34 cellular contexts compared by ENCODE assay signal in genomic region chr1:154855186-154855585, GRCh38.
"Had no signal": no experiment of that assay in that cellular context is flagged by ENCODE, and none has a peak within 500 bp of the region (broad histone marks: within the 10 kb centered on the region; RNA-seq: fewer than 3 reads in every experiment).

No MANE protein-coding gene starts in this region.

- H3K27ac Mint-ChIP-seq: activated CD4-positive, alpha-beta memory T cell treated with anti-CD3 and anti-CD28 coated beads for 36 hours; activated CD4-positive, alpha-beta T cell treated with anti-CD3 and anti-CD28 coated beads, Interleukin-2, amount 10 ng/mL, durations not matched to agents 24 days and 14 days; activated T-cell treated with anti-CD3 and anti-CD28 coated beads, Interleukin-2, amount 50 U/mL, for 24 hours; progenitor cell of endocrine pancreas; stimulated activated memory B cell treated with anti-CD40 and anti-IgM and Interleukin-4, amounts not matched to agents 10 μg/mL and 1 μg/mL and 100 μg/mL, for 72 hours; stimulated activated naive CD8-positive, alpha-beta T cell treated with anti-CD3 and anti-CD28 coated beads, Interleukin-15, amount 100 ng/mL, for 72 hours; T-helper 1 cell treated with Interleukin-12 subunit alpha and Interleukin-12 subunit beta and Interleukin-4 antibody, amounts not matched to agents 30 μg/mL and 1 μg/mL, for 36 hours had no signal

- H3K9me3 ChIP-seq: esophagus squamous epithelium, left ventricle myocardium inferior, mucosa of descending colon, neutrophil, ovary, thyroid gland, upper lobe of left lung, vagina had no signal

- H3K27ac ChIP-seq: epithelial cell of prostate, esophagus squamous epithelium, left ventricle myocardium inferior, neutrophil, ovary, thyroid gland, upper lobe of left lung, vagina had no signal

- DNase-seq: activated CD4-positive, alpha-beta memory T cell treated with anti-CD3 and anti-CD28 coated beads for 36 hours; activated CD4-positive, alpha-beta T cell treated with anti-CD3 and anti-CD28 coated beads, Interleukin-2, amount 10 ng/mL, durations not matched to agents 24 days and 14 days; activated CD4-positive, CD25-positive, alpha-beta regulatory T cell treated with anti-CD3 and anti-CD28 coated beads, Interleukin-2, amount 50 U/mL, for 72 hours; activated CD8-positive, alpha-beta memory T cell treated with anti-CD3 and anti-CD28 coated beads, Interleukin-2, amount 50 U/mL, for 48 hours; activated gamma-delta T cell treated with Interleukin-2 at 50 U/mL for 16 hours; activated naive CD4-positive, alpha-beta T cell treated with anti-CD3 and anti-CD28 coated beads, Interleukin-2, amount 50 U/mL, for 16 hours; activated T-cell treated with anti-CD3 and anti-CD28 coated beads, Interleukin-2, amount 50 U/mL, for 24 hours; amniotic stem cell; dermis blood vessel endothelial cell; effector CD4-positive, alpha-beta T cell; esophagus squamous epithelium; glutamatergic neuron; left ventricle myocardium inferior; mucosa of descending colon; ovary; retina; small intestine; stimulated activated CD4-positive, alpha-beta T cell treated with anti-CD3 and anti-CD28 coated beads, Interleukin-4, amount 100 ng/mL, for 24 hours; stimulated activated naive CD8-positive, alpha-beta T cell treated with anti-CD3 and anti-CD28 coated beads, Interleukin-15, amount 100 ng/mL, for 72 hours; T1000; thyroid gland; upper lobe of left lung had no signal

- H3K4me3 Mint-ChIP-seq: activated CD4-positive, alpha-beta memory T cell treated with anti-CD3 and anti-CD28 coated beads for 36 hours; activated CD4-positive, alpha-beta T cell treated with anti-CD3 and anti-CD28 coated beads, Interleukin-2, amount 10 ng/mL, durations not matched to agents 24 days and 14 days; activated T-cell treated with anti-CD3 and anti-CD28 coated beads, Interleukin-2, amount 50 U/mL, for 24 hours; central memory CD8-positive, alpha-beta T cell; stimulated activated memory B cell treated with anti-CD40 and anti-IgM and Interleukin-4, amounts not matched to agents 10 μg/mL and 1 μg/mL and 100 μg/mL, for 72 hours; stimulated activated naive CD8-positive, alpha-beta T cell treated with anti-CD3 and anti-CD28 coated beads, Interleukin-15, amount 100 ng/mL, for 72 hours; T-helper 1 cell treated with Interleukin-12 subunit alpha and Interleukin-12 subunit beta and Interleukin-4 antibody, amounts not matched to agents 30 μg/mL and 1 μg/mL, for 36 hours had no signal

- H3K4me3 ChIP-seq: esophagus squamous epithelium, left ventricle myocardium inferior, mucosa of descending colon, ovary, thyroid gland, upper lobe of left lung, vagina had no signal

- H3K27me3 ChIP-seq: esophagus squamous epithelium, ovary, thyroid gland, upper lobe of left lung, vagina had no signal

- ATAC-seq: mucosa of descending colon; sciatic nerve; stimulated activated memory B cell treated with anti-CD40 and anti-IgM and Interleukin-4, amounts not matched to agents 10 μg/mL and 1 μg/mL and 100 μg/mL, for 72 hours; stimulated activated naive CD8-positive, alpha-beta T cell treated with anti-CD3 and anti-CD28 coated beads, Interleukin-15, amount 100 ng/mL, for 72 hours had no signal

- H3K36me3 ChIP-seq: esophagus squamous epithelium, left ventricle myocardium inferior, neutrophil, ovary, thyroid gland, upper lobe of left lung, vagina had no signal

- H3K4me1 ChIP-seq: esophagus squamous epithelium, thyroid gland, vagina had no signal

- H3K36me3 Mint-ChIP-seq: activated CD4-positive, alpha-beta memory T cell treated with anti-CD3 and anti-CD28 coated beads for 36 hours; stimulated activated memory B cell treated with anti-CD40 and anti-IgM and Interleukin-4, amounts not matched to agents 10 μg/mL and 1 μg/mL and 100 μg/mL, for 72 hours had no signal

- FAIRE-seq: astrocyte, frontal cortex, islet of Langerhans, small intestine had no signal

- H3K9me3 Mint-ChIP-seq: activated CD4-positive, alpha-beta memory T cell treated with anti-CD3 and anti-CD28 coated beads for 36 hours; activated CD4-positive, alpha-beta T cell treated with anti-CD3 and anti-CD28 coated beads, Interleukin-2, amount 10 ng/mL, durations not matched to agents 24 days and 14 days; activated T-cell treated with anti-CD3 and anti-CD28 coated beads, Interleukin-2, amount 50 U/mL, for 24 hours; central memory CD8-positive, alpha-beta T cell; nephron; stimulated activated memory B cell treated with anti-CD40 and anti-IgM and Interleukin-4, amounts not matched to agents 10 μg/mL and 1 μg/mL and 100 μg/mL, for 72 hours; stimulated activated naive CD8-positive, alpha-beta T cell treated with anti-CD3 and anti-CD28 coated beads, Interleukin-15, amount 100 ng/mL, for 72 hours; T-helper 1 cell treated with Interleukin-12 subunit alpha and Interleukin-12 subunit beta and Interleukin-4 antibody, amounts not matched to agents 30 μg/mL and 1 μg/mL, for 36 hours had no signal
